ENCODE assay signal across 9 cellular contexts in genomic region chr6:128127650-128128049, GRCh38.
"Had no signal": no experiment of that assay in that cellular context is flagged by ENCODE, and none has a peak within 500 bp of the region (broad histone marks: within the 10 kb centered on the region; RNA-seq: fewer than 3 reads in every experiment).

No MANE protein-coding gene starts in this region.

- H3K4me3 Mint-ChIP-seq: HFFc6, IgD-negative memory B cell had no signal

- H3K27me3 Mint-ChIP-seq: IgD-negative memory B cell had no signal

- ATAC-seq: HCT116 had no signal

- H3K4me3 ChIP-seq: HAP-1 had no signal

- H3K27ac Mint-ChIP-seq: HFFc6, IgD-negative memory B cell had no signal

- H3K4me1 ChIP-seq: HAP-1 had no signal

- DNase-seq: GOT3, H7, HFFc6, Kasumi-1, KG1 had no signal

- H3K9me3 ChIP-seq: HAP-1 had no signal

- H3K27ac ChIP-seq: HL-60 had no signal

- H3K36me3 ChIP-seq: HAP-1 had no signal

- H3K4me1 Mint-ChIP-seq: IgD-negative memory B cell had no signal

- H3K9me3 Mint-ChIP-seq: HFFc6, IgD-negative memory B cell had no signal
